ENCODE assay signal across 16 cellular contexts in genomic region chr7:5552123-5552522, GRCh38. TPM values are rescaled to one million over a fixed set of nuclear protein-coding genes. Genes with fewer than 3 reads are reported as not detected.
A peak's percentile ranks its signal among the peaks of the same experiment; 100 is the strongest.
DNase-seq lines count a peak whose midpoint lies in the region; ATAC-seq and TF ChIP-seq lines count a peak whose summit lies in the region.
"Had no signal": no experiment of that assay in that cellular context is flagged by ENCODE, and none has a peak within 500 bp of the region (broad histone marks: within the 10 kb centered on the region; RNA-seq: fewer than 3 reads in every experiment).

No MANE protein-coding gene starts in this region.

- H2BK12ac ChIP-seq in trophoblast cell (ENCODE audit: low read length), result peak overlapping the region; percentile 55

- no peak overlapping the region for H2BK120ac ChIP-seq in trophoblast cell (ENCODE audit: insufficient read depth, low read length, poor library complexity)

- WGBS in trophoblast cell (ENCODE audit: extremely low coverage, insufficient coverage, insufficient read length), result no CpG with 5 or more reads among the region's 8 CpGs

- no peak for ATAC-seq in Panc1
- ATAC-seq: CD8-positive, alpha-beta T cell; GM12878; HCT116 had no signal

- peaks cover 20% of the 10 kb centered on the region for H3K4me1 Mint-ChIP-seq in Caco-2 (ENCODE audit: low read depth, unreplicated experiment)

- TF ChIP-seq CTCF in Caco-2 (IDR thresholded peaks at IDR 0.05; ENCODE audit: insufficient read depth in 1 of 2, low read depth in 1 of 2, low read length in 1 of 2, severe bottlenecking in 1 of 2, unreplicated experiment in 1 of 2) (no peak), Panc1 (IDR thresholded peaks at IDR 0.05) (no peak), colonic mucosa (IDR thresholded peaks at IDR 0.05) (no peak), GM13976 (IDR thresholded peaks at IDR 0.05; ENCODE audit: borderline replicate concordance, control extremely low read depth, extremely low read depth, insufficient read depth, missing control alignments) (no peak)

- peak overlapping the region; percentile 25 for H3K18ac ChIP-seq in trophoblast cell (ENCODE audit: low read length)

- H3K4me3 Mint-ChIP-seq in Caco-2 (ENCODE audit: unreplicated experiment), result no peak overlapping the region
- H3K4me3 Mint-ChIP-seq: B cell; CD8-positive, alpha-beta T cell had no signal

- no peak overlapping the region for H3K4ac ChIP-seq in trophoblast cell (ENCODE audit: low read depth, low read length)

- H3K14ac ChIP-seq in trophoblast cell (ENCODE audit: low read length), result no peak overlapping the region

- DNase-seq in Caco-2, result no peak
- DNase-seq in Panc1 (ENCODE audit: low read depth, low spot score), result no peak
- DNase-seq in colonic mucosa, result no peak
- peak; percentile 20 to 40 for DNase-seq in trophoblast cell
- DNase-seq in kidney tubule cell (ENCODE audit: low spot score), result no peak
- DNase-seq in GM13976 (ENCODE audit: low spot score), result no peak
- no peak for DNase-seq in SK-N-DZ (ENCODE audit: low spot score)
- no peak for DNase-seq in DMS53 treated with DMSO at 0.1 percent for 48 hours (lab: John Stamatoyannopoulos, UW; ENCODE audit: unreplicated experiment)
- DNase-seq: C1 segment of cervical spinal cord; CD8-positive, alpha-beta T cell; COR-L47; DMS 273 treated with DMSO at 0.1 percent for 48 hours; DMS79 had no signal

- peak overlapping the region; percentile 71 for H2AK5ac ChIP-seq in trophoblast cell (ENCODE audit: low read length)

- H3K27me3 ChIP-seq in Caco-2 (replicated peaks; ENCODE audit: control insufficient read depth, insufficient read depth, low read length) (no peaks in the 10 kb centered on the region), Panc1 (ENCODE audit: control insufficient read depth, insufficient read depth, low read length) (no peaks in the 10 kb centered on the region), colonic mucosa (no peaks in the 10 kb centered on the region), trophoblast cell (ENCODE audit: insufficient read depth, low read length) (no peaks in the 10 kb centered on the region)

- peak overlapping the region; percentile 94 for H3K27ac Mint-ChIP-seq in Caco-2 (ENCODE audit: unreplicated experiment)
- H3K27ac Mint-ChIP-seq: CD8-positive, alpha-beta T cell had no signal

- H3K27me3 Mint-ChIP-seq in Caco-2 (ENCODE audit: insufficient read depth, unreplicated experiment), result no peaks in the 10 kb centered on the region
- H3K27me3 Mint-ChIP-seq: B cell had no signal

- CTCF ChIA-PET in Caco-2 (lab: Charles Lee) (interaction anchor here (0.6 to 2.6 kb wide), 2 partner anchors 18 to 57 kb away, joined by 8 to 15 read pairs; no protein-coding TSS in a partner anchor), Panc1 (lab: Charles Lee) (interaction anchor here (0.6 kb wide), 2 partner anchors 17 to 114 kb away, joined by 3 to 6 read pairs; no protein-coding TSS in a partner anchor)

- no peaks in the 10 kb centered on the region; the same call in 1 of the 2 replicates for H3K36me3 ChIP-seq in Caco-2 (ENCODE audit: control insufficient read depth, insufficient read depth, low read length)
- H3K36me3 ChIP-seq in Panc1 (ENCODE audit: control insufficient read depth, insufficient read depth, low read length), result no peaks in the 10 kb centered on the region
- no peaks in the 10 kb centered on the region for H3K36me3 ChIP-seq in colonic mucosa
- H3K36me3 ChIP-seq in trophoblast cell (ENCODE audit: control insufficient read depth in 1 of 2, insufficient read depth in 2 of 2, low read length in 2 of 2), result no peaks in the 10 kb centered on the region

- H2BK5ac ChIP-seq in trophoblast cell (ENCODE audit: low read depth, low read length, poor library complexity), result no peak overlapping the region

- peaks cover 50% of the 10 kb centered on the region for H3K4me1 ChIP-seq in Caco-2
- peaks cover 30% of the 10 kb centered on the region for H3K4me1 ChIP-seq in Panc1 (ENCODE audit: control insufficient read depth, insufficient read depth, low read length)
- no peaks in the 10 kb centered on the region for H3K4me1 ChIP-seq in colonic mucosa
- H3K4me1 ChIP-seq in trophoblast cell (ENCODE audit: control insufficient read depth in 1 of 2, insufficient read depth in 2 of 2, low read length in 2 of 2), result peaks cover 25 to 32% of the 10 kb centered on the region in 2 experiments

- POLR2A ChIA-PET in Caco-2 (lab: Charles Lee) (interaction anchor here (1.4 kb wide), 1 partner anchor 26 kb away, joined by 5 read pairs; no protein-coding TSS in a partner anchor), Panc1 (lab: Charles Lee) (interaction anchor here (0.5 kb wide), 1 partner anchor 8 kb away, joined by 6 read pairs; no protein-coding TSS in a partner anchor)

- peaks cover 41% of the 10 kb centered on the region for H3K36me3 Mint-ChIP-seq in Caco-2 (ENCODE audit: insufficient read depth, unreplicated experiment)
- H3K36me3 Mint-ChIP-seq: CD8-positive, alpha-beta T cell had no signal

- H3K79me1 ChIP-seq in trophoblast cell (ENCODE audit: low read length), result peaks cover 38% of the 10 kb centered on the region

- H3K9me3 Mint-ChIP-seq in Caco-2 (ENCODE audit: unreplicated experiment), result no peaks in the 10 kb centered on the region
- H3K9me3 Mint-ChIP-seq: CD8-positive, alpha-beta T cell had no signal

- H3K4me3 ChIP-seq in Caco-2 (ENCODE audit: low read depth, low read length) (no peak overlapping the region), Panc1 (ENCODE audit: low read depth in 2 of 2, low read length in 2 of 2) (no peak overlapping the region), colonic mucosa (no peak overlapping the region), trophoblast cell (ENCODE audit: low read depth, low read length) (no peak overlapping the region)
- H3K4me3 ChIP-seq: GM12878 had no signal

- H4K91ac ChIP-seq in trophoblast cell (ENCODE audit: low read depth, low read length), result peak overlapping the region; percentile 21

- H3K9ac ChIP-seq in colonic mucosa (ENCODE audit: low read depth in 2 of 2, low read length in 2 of 2), result no peak overlapping the region
- no peak overlapping the region for H3K9ac ChIP-seq in trophoblast cell (ENCODE audit: low read length)

- intact Hi-C loops in Caco-2 (cut with micrococcal nuclease; ENCODE audit: unreplicated experiment), result no loop called here
- intact Hi-C loops in Panc1 (cut with micrococcal nuclease; ENCODE audit: unreplicated experiment), result no loop called here
- intact Hi-C loops in colonic mucosa (cut with DNase I), result no loop called here

- H3K4me2 ChIP-seq in trophoblast cell (ENCODE audit: low read length), result no peak overlapping the region

- BruUV-seq in Caco-2 (replicated peaks; lab: Mats Ljungman, UMichigan) (no TSS peak), Panc1 (replicated peaks; lab: Mats Ljungman, UMichigan) (no TSS peak)

- peaks cover 15% of the 10 kb centered on the region for H3K79me2 ChIP-seq in trophoblast cell (ENCODE audit: control insufficient read depth, insufficient read depth, low read length, poor library complexity)

- in situ Hi-C loops in Panc1 (cut with HindIII; ENCODE audit: low pct_unique_long_range_greater_than_20kb, low sequenced_read_pairs) (no loop called here), GM13976 (cut with MboI; ENCODE audit: low sequenced_read_pairs, unreplicated experiment) (no loop called here)

- no peak overlapping the region for H2AFZ ChIP-seq in trophoblast cell (ENCODE audit: insufficient read depth, low read length, poor library complexity)

- no peak overlapping the region for H3K23ac ChIP-seq in trophoblast cell (ENCODE audit: low read length)

- H4K8ac ChIP-seq in trophoblast cell (ENCODE audit: low read depth, low read length), result no peak overlapping the region

- H3K9me3 ChIP-seq in Caco-2 (no peaks in the 10 kb centered on the region), Panc1 (ENCODE audit: control insufficient read depth, insufficient read depth, low read depth, low read length) (no peaks in the 10 kb centered on the region), colonic mucosa (no peaks in the 10 kb centered on the region), trophoblast cell (ENCODE audit: insufficient read depth, low read depth, low read length) (no peaks in the 10 kb centered on the region)

- peak overlapping the region; percentile 78; the same call in 1 of the 2 replicates for H3K27ac ChIP-seq in Panc1 (ENCODE audit: low read length)
- H3K27ac ChIP-seq in colonic mucosa, result peak overlapping the region; percentile 13
- no peak overlapping the region for H3K27ac ChIP-seq in trophoblast cell (ENCODE audit: low read depth, low read length)

- H4K12ac ChIP-seq in trophoblast cell (ENCODE audit: low read depth, low read length), result no peak overlapping the region

RNA-seq across cellular contexts. Expression of gene ACTB, which starts 21.7 kb away (rescaled TPM):
- total RNA-seq in Caco-2 (2022) (3,565 and 4,201 TPM in 2 replicates), Panc1 (2021; ENCODE audit: unreplicated experiment) (4,511 TPM), colonic mucosa (1,000 to 10,000 TPM; 4,879 to 5,787 TPM)
- polyA plus RNA-seq in Panc1 (2012; ENCODE audit: insufficient read length), result 7,753 TPM
- polyA plus RNA-seq in trophoblast cell (2013), result 11,522 and 11,821 TPM in 2 replicates
- 1,790 and 2,058 TPM in 2 replicates for polyA plus RNA-seq in SK-N-DZ (2014; cell fraction: cytosol; rRNA removed)
- polyA plus RNA-seq in SK-N-DZ (2014; cell fraction: nucleus; rRNA removed), result 1,150 and 2,442 TPM in 2 replicates

RNA-seq across cellular contexts. Expression of gene FBXL18, which starts 38.5 kb away (rescaled TPM):
- 22.1 and 24.6 TPM in 2 replicates for total RNA-seq in Caco-2 (2022)
- total RNA-seq in Panc1 (2021; ENCODE audit: unreplicated experiment), result 29.2 TPM
- polyA plus RNA-seq in Panc1 (2012; ENCODE audit: insufficient read length), result 23.0 TPM
- total RNA-seq in colonic mucosa, result 10 to 100 TPM in 1 of 2 donors, 1 to 10 TPM in 1; 6.2 to 12.7 TPM
- 10.7 and 11.6 TPM in 2 replicates for polyA plus RNA-seq in trophoblast cell (2013)
- polyA plus RNA-seq in SK-N-DZ (2014; cell fraction: cytosol; rRNA removed), result 6.6 and 10.6 TPM in 2 replicates
- 4.4 and 5.9 TPM in 2 replicates for polyA plus RNA-seq in SK-N-DZ (2014; cell fraction: nucleus; rRNA removed)

RNA-seq across cellular contexts. Expression of gene FSCN1, which starts 40.5 kb away (rescaled TPM):
- total RNA-seq in Caco-2 (2022), result 78.2 and 91.0 TPM in 2 replicates
- total RNA-seq in Panc1 (2021; ENCODE audit: unreplicated experiment), result 327 TPM
- polyA plus RNA-seq in Panc1 (2012; ENCODE audit: insufficient read length), result 487 TPM
- total RNA-seq in colonic mucosa, result 10 to 100 TPM in 1 of 2 donors, 1 to 10 TPM in 1; 9.2 to 11.2 TPM
- polyA plus RNA-seq in trophoblast cell (2013), result 507 and 526 TPM in 2 replicates
- polyA plus RNA-seq in SK-N-DZ (2014; cell fraction: cytosol; rRNA removed), result 513 and 629 TPM in 2 replicates
- 276 and 299 TPM in 2 replicates for polyA plus RNA-seq in SK-N-DZ (2014; cell fraction: nucleus; rRNA removed)

Comparison
In these comparisons a context has a peak if more than half of its experiments do, and no peak if none do; other contexts are left out.
1. DNase-seq: peak in trophoblast cell (2 of 2); none in Caco-2 (0 of 2), Panc1 (single experiment), colonic mucosa (single experiment), kidney tubule cell (single experiment), GM13976 (single experiment), SK-N-DZ (single experiment) and DMS53 treated with DMSO at 0.1 percent for 48 hours (single experiment).